17 cellular contexts compared by ENCODE assay signal in the genomic region with DNA sequence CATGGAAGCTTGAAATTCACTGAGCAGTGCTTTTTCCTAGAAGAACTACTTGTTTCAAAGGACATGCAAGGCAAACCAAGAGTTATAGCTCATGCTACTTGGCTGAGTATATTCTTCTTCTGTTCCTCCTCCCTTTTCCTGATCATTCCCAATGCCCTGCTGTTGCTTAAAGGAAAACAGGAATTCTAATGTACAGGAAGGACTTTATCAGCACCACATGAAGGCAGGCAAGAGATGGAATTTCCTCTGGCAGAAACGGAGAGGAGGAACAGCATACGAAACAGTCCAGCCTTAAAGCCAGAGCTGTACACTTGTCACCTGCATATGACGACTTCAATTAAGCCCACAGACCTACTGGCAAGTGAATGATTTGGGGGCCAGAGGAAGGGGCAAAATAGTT. TPM values are rescaled to one million over a fixed set of nuclear protein-coding genes. Genes with fewer than 3 reads are reported as not detected.
"Had no signal": no experiment of that assay in that cellular context is flagged by ENCODE, and none has a peak within 500 bp of the region (broad histone marks: within the 10 kb centered on the region; RNA-seq: fewer than 3 reads in every experiment).

No MANE protein-coding gene starts in this region.

- H3K27me3 ChIP-seq: body of pancreas, SJSA1 had no signal

- H3K9me3 ChIP-seq: body of pancreas, SJSA1 had no signal

- ATAC-seq: activated T-cell treated with anti-CD3 and anti-CD28 coated beads, Interleukin-2, amount 50 U/mL, for 72 hours; body of pancreas; stimulated activated naive CD8-positive, alpha-beta T cell treated with anti-CD3 and anti-CD28 coated beads, Interleukin-15, Interleukin-2, amounts not matched to agents 100 U/mL and 50 U/mL, for 24 hours had no signal

- H3K27ac ChIP-seq: body of pancreas, parathyroid adenoma, SJSA1 had no signal

- H3K9me3 Mint-ChIP-seq: activated CD4-positive, alpha-beta T cell treated with anti-CD3 and anti-CD28 coated beads, Interleukin-2, amount 10 ng/mL, durations not matched to agents 7 days and 5 days; activated T-cell treated with anti-CD3 and anti-CD28 coated beads, Interleukin-2, amount 50 U/mL, for 72 hours; type B pancreatic cell had no signal

- H3K4me3 Mint-ChIP-seq: activated CD4-positive, alpha-beta T cell treated with anti-CD3 and anti-CD28 coated beads, Interleukin-2, amount 10 ng/mL, durations not matched to agents 7 days and 5 days; activated naive CD8-positive, alpha-beta T cell; activated T-cell treated with anti-CD3 and anti-CD28 coated beads, Interleukin-2, amount 50 U/mL, for 72 hours had no signal

- H3K4me3 ChIP-seq: body of pancreas, SJSA1, smooth muscle cell had no signal

- H3K27ac Mint-ChIP-seq: activated CD4-positive, alpha-beta T cell treated with anti-CD3 and anti-CD28 coated beads, Interleukin-2, amount 10 ng/mL, durations not matched to agents 7 days and 5 days; activated naive CD8-positive, alpha-beta T cell; activated T-cell treated with anti-CD3 and anti-CD28 coated beads, Interleukin-2, amount 50 U/mL, for 72 hours; type B pancreatic cell had no signal

- H3K4me1 Mint-ChIP-seq: activated CD4-positive, alpha-beta T cell treated with anti-CD3 and anti-CD28 coated beads, Interleukin-2, amount 10 ng/mL, durations not matched to agents 7 days and 5 days had no signal

- H3K4me1 ChIP-seq: parathyroid adenoma, SJSA1 had no signal

- H3K36me3 Mint-ChIP-seq: activated naive CD8-positive, alpha-beta T cell had no signal

- H3K27me3 Mint-ChIP-seq: type B pancreatic cell had no signal

- DNase-seq: activated CD4-positive, alpha-beta T cell treated with anti-CD3 and anti-CD28 coated beads, Interleukin-2, amount 10 ng/mL, durations not matched to agents 7 days and 5 days; activated CD4-positive, CD25-positive, alpha-beta regulatory T cell; activated CD8-positive, alpha-beta memory T cell treated with anti-CD3 and anti-CD28 coated beads, Interleukin-2, amount 50 U/mL, for 48 hours; activated gamma-delta T cell treated with Interleukin-2 at 50 U/mL for 16 hours; activated T-cell treated with anti-CD3 and anti-CD28 coated beads, Interleukin-2, amount 50 U/mL, for 72 hours; amniotic stem cell; body of pancreas; cerebellar nuclear complex; islet precursor cell; stimulated activated CD4-positive, alpha-beta T cell treated with anti-CD3 and anti-CD28 coated beads, Interleukin-4, amount 100 ng/mL, for 4 hours; stimulated activated CD8-positive, alpha-beta memory T cell treated with anti-CD3 and anti-CD28 coated beads, Interleukin-4, amount 100 ng/mL, for 48 hours; stimulated activated naive CD8-positive, alpha-beta T cell treated with anti-CD3 and anti-CD28 coated beads, Interleukin-15, Interleukin-2, amounts not matched to agents 100 U/mL and 50 U/mL, for 24 hours had no signal

RNA-seq across cellular contexts. Expression of gene MEIS2, which starts 15.7 kb away (rescaled TPM):
- total RNA-seq: activated CD4-positive, alpha-beta T cell treated with anti-CD3 and anti-CD28 coated beads, Interleukin-2, amount 10 ng/mL, durations not matched to agents 7 days and 5 days had no signal
